Comparison of ENCODE assay signal across 25 cellular contexts in genomic region chr4:6972375-6972650, GRCh38.
A peak's percentile ranks its signal among the peaks of the same experiment; 100 is the strongest.
DNase-seq lines count a peak whose midpoint lies in the region; ATAC-seq and TF ChIP-seq lines count a peak whose summit lies in the region.
"Had no signal": no experiment of that assay in that cellular context is flagged by ENCODE, and none has a peak within 500 bp of the region (broad histone marks: within the 10 kb centered on the region; RNA-seq: fewer than 3 reads in every experiment).

No MANE protein-coding gene starts in this region.

- H3K4me1 Mint-ChIP-seq in IgD-negative memory B cell, result peaks cover 20 to 28% (median 25%) of the 10 kb centered on the region in 3 donors
- H3K4me1 Mint-ChIP-seq in activated CD8-positive, alpha-beta T cell treated with anti-CD3 and anti-CD28 coated beads, Interleukin-2, amount 10 ng/mL, durations not matched to agents 7 days and 5 days (ENCODE audit: low read depth), result peaks cover 10% of the 10 kb centered on the region

- no peaks in the 10 kb centered on the region for H3K27me3 Mint-ChIP-seq in IgD-negative memory B cell
- H3K27me3 Mint-ChIP-seq in activated CD8-positive, alpha-beta T cell treated with anti-CD3 and anti-CD28 coated beads, Interleukin-2, amount 10 ng/mL, durations not matched to agents 7 days and 5 days (ENCODE audit: low read depth), result no peaks in the 10 kb centered on the region
- H3K27me3 Mint-ChIP-seq: activated CD4-positive, alpha-beta T cell treated with anti-CD3 and anti-CD28 coated beads for 36 hours had no signal

- no peaks in the 10 kb centered on the region for H3K9me3 Mint-ChIP-seq in IgD-negative memory B cell
- H3K9me3 Mint-ChIP-seq in activated CD8-positive, alpha-beta T cell treated with anti-CD3 and anti-CD28 coated beads, Interleukin-2, amount 10 ng/mL, durations not matched to agents 7 days and 5 days (ENCODE audit: insufficient read depth), result no peaks in the 10 kb centered on the region
- H3K9me3 Mint-ChIP-seq: activated T-cell treated with anti-CD3 and anti-CD28 coated beads, Interleukin-2, amount 50 U/mL, for 4 hours had no signal

- H3K27ac ChIP-seq in iPS-18a (ENCODE audit: low read length) (peak overlapping the region; percentile 89), psoas muscle (peak overlapping the region; percentile 73)
- H3K27ac ChIP-seq: 22Rv1, coronary artery, esophagus squamous epithelium, SJSA1, tibial artery had no signal

- CTCF ChIA-PET in activated CD8-positive, alpha-beta T cell treated with anti-CD3 and anti-CD28 coated beads, Interleukin-2, amount 10 ng/mL, durations not matched to agents 7 days and 5 days (lab: Charles Lee), result interaction anchor here (1.0 to 1.1 kb wide), 2 partner anchors 11 to 98 kb away, joined by 3 read pairs; no protein-coding TSS in a partner anchor

- H3K36me3 ChIP-seq in iPS-18a (ENCODE audit: control insufficient read depth, low read depth, low read length), result no peaks in the 10 kb centered on the region
- peaks cover 0 to 5% of the 10 kb centered on the region in 2 donors for H3K36me3 ChIP-seq in psoas muscle (ENCODE audit: insufficient read depth in 1 of 2, low read depth in 1 of 2)
- H3K36me3 ChIP-seq: SJSA1 had no signal

- H3K9me3 ChIP-seq in iPS-18a (ENCODE audit: control insufficient read depth, low read depth, low read length), result peaks cover 2% of the 10 kb centered on the region
- no peaks in the 10 kb centered on the region for H3K9me3 ChIP-seq in psoas muscle
- H3K9me3 ChIP-seq: esophagus squamous epithelium, SJSA1, stomach, tibial artery had no signal

- POLR2A ChIA-PET in activated CD8-positive, alpha-beta T cell treated with anti-CD3 and anti-CD28 coated beads, Interleukin-2, amount 10 ng/mL, durations not matched to agents 7 days and 5 days (lab: Charles Lee), result no interaction called here

- H3K4me3 Mint-ChIP-seq in IgD-negative memory B cell, result no peak overlapping the region
- no peak overlapping the region for H3K4me3 Mint-ChIP-seq in activated CD8-positive, alpha-beta T cell treated with anti-CD3 and anti-CD28 coated beads, Interleukin-2, amount 10 ng/mL, durations not matched to agents 7 days and 5 days
- H3K4me3 Mint-ChIP-seq: activated CD4-positive, alpha-beta T cell treated with anti-CD3 and anti-CD28 coated beads for 36 hours; activated T-cell treated with anti-CD3 and anti-CD28 coated beads, Interleukin-2, amount 50 U/mL, for 4 hours had no signal

- intact Hi-C loops in psoas muscle (cut with DNase I), result loop anchor here (5.0 kb wide), 1 partner anchor 100 kb away; no protein-coding TSS in a partner anchor

- no peak for ATAC-seq in psoas muscle
- ATAC-seq in activated CD8-positive, alpha-beta T cell treated with anti-CD3 and anti-CD28 coated beads, Interleukin-2, amount 10 ng/mL, durations not matched to agents 7 days and 5 days, result no peak
- ATAC-seq: activated CD4-positive, alpha-beta T cell treated with anti-CD3 and anti-CD28 coated beads for 36 hours; activated T-cell treated with anti-CD3 and anti-CD28 coated beads, Interleukin-2, amount 50 U/mL, for 4 hours; HepG2 had no signal

- WGBS in psoas muscle, 3 donors, result 75 to 88% (median 86%) methylated on average over 8 of the region's 8 CpGs

- TF ChIP-seq CTCF in psoas muscle (IDR thresholded peaks at IDR 0.05), result no peak

- H3K27me3 ChIP-seq in iPS-18a (ENCODE audit: control insufficient read depth, insufficient read depth, low read length) (no peaks in the 10 kb centered on the region), psoas muscle (ENCODE audit: insufficient read depth in 3 of 3, low read length in 2 of 3) (no peaks in the 10 kb centered on the region)
- H3K27me3 ChIP-seq: esophagus squamous epithelium, SJSA1, stomach, tibial artery had no signal

- H3K4me1 ChIP-seq in iPS-18a (ENCODE audit: control insufficient read depth, low read depth, low read length), result peaks cover 26% of the 10 kb centered on the region
- peaks cover 50% of the 10 kb centered on the region for H3K4me1 ChIP-seq in psoas muscle
- H3K4me1 ChIP-seq: SJSA1 had no signal

- H3K9ac ChIP-seq in iPS-18a (ENCODE audit: low read length), result peak overlapping the region; percentile 24

- peak overlapping the region; percentile 55 for H3K4me3 ChIP-seq in iPS-18a (ENCODE audit: low read length)
- H3K4me3 ChIP-seq in psoas muscle, result no peak overlapping the region
- H3K4me3 ChIP-seq: coronary artery, esophagus squamous epithelium, SJSA1, skin epidermis, stomach, tibial artery had no signal

- peaks cover 2% of the 10 kb centered on the region for H3K36me3 Mint-ChIP-seq in IgD-negative memory B cell
- H3K36me3 Mint-ChIP-seq in activated CD8-positive, alpha-beta T cell treated with anti-CD3 and anti-CD28 coated beads, Interleukin-2, amount 10 ng/mL, durations not matched to agents 7 days and 5 days (ENCODE audit: low read depth), result peaks cover 9% of the 10 kb centered on the region

- peak overlapping the region in 2 of 3 donors; percentile 42 to 58 for H3K27ac Mint-ChIP-seq in IgD-negative memory B cell
- H3K27ac Mint-ChIP-seq in activated CD8-positive, alpha-beta T cell treated with anti-CD3 and anti-CD28 coated beads, Interleukin-2, amount 10 ng/mL, durations not matched to agents 7 days and 5 days, result no peak overlapping the region
- H3K27ac Mint-ChIP-seq: activated CD4-positive, alpha-beta T cell treated with anti-CD3 and anti-CD28 coated beads for 36 hours had no signal

- DNase-seq in activated CD8-positive, alpha-beta memory T cell treated with anti-CD3 and anti-CD28 coated beads for 24 hours, result peak; percentile 40
- DNase-seq in activated CD8-positive, alpha-beta memory T cell treated with anti-CD3 and anti-CD28 coated beads, Interleukin-2, amount 50 U/mL, for 4 hours, result no peak
- no peak for DNase-seq in psoas muscle
- no peak for DNase-seq in GM19240 (ENCODE audit: insufficient read length, low spot score)
- no peak for DNase-seq in cerebellar nuclear complex (lab: John Stamatoyannopoulos, UW)
- DNase-seq in activated CD8-positive, alpha-beta T cell treated with anti-CD3 and anti-CD28 coated beads, Interleukin-2, amount 10 ng/mL, durations not matched to agents 7 days and 5 days, result no peak
- DNase-seq: activated CD4-positive, alpha-beta T cell treated with anti-CD3 and anti-CD28 coated beads for 36 hours; activated naive CD4-positive, alpha-beta T cell treated with anti-CD3 and anti-CD28 coated beads, Interleukin-2, amount 50 U/mL, for 16 hours; activated T-cell treated with anti-CD3 and anti-CD28 coated beads, Interleukin-2, amount 50 U/mL, for 4 hours; esophagus squamous epithelium; HCEC 1CT; hippocampal formation; NCI-H1092; NCI-H1694 treated with DMSO at 0.1 percent for 48 hours; RPMI8226; T-helper 1 cell; tibial artery had no signal
